19 cellular contexts compared by ENCODE assay signal in genomic region chr6:84123186-84123585, GRCh38.
"Had no signal": no experiment of that assay in that cellular context is flagged by ENCODE, and none has a peak within 500 bp of the region (broad histone marks: within the 10 kb centered on the region; RNA-seq: fewer than 3 reads in every experiment).

No MANE protein-coding gene starts in this region.

- H3K27me3 Mint-ChIP-seq: activated CD4-positive, alpha-beta T cell treated with anti-CD3 and anti-CD28 coated beads, Interleukin-2, amount 10 ng/mL, durations not matched to agents 7 days and 5 days; activated naive CD8-positive, alpha-beta T cell treated with anti-CD3 and anti-CD28 coated beads for 36 hours; brain had no signal

- H3K9me3 ChIP-seq: esophagus squamous epithelium, right atrium auricular region, uterus had no signal

- H3K27ac ChIP-seq: esophagus squamous epithelium, right atrium auricular region, tibial nerve, uterus had no signal

- H3K4me1 ChIP-seq: esophagus squamous epithelium, right atrium auricular region, tibial nerve, uterus had no signal

- H3K4me1 Mint-ChIP-seq: activated CD4-positive, alpha-beta T cell treated with anti-CD3 and anti-CD28 coated beads, Interleukin-2, amount 10 ng/mL, durations not matched to agents 7 days and 5 days; activated naive CD8-positive, alpha-beta T cell treated with anti-CD3 and anti-CD28 coated beads for 36 hours; brain; natural killer cell had no signal

- H3K27ac Mint-ChIP-seq: activated CD4-positive, alpha-beta T cell treated with anti-CD3 and anti-CD28 coated beads, Interleukin-2, amount 10 ng/mL, durations not matched to agents 7 days and 5 days; activated naive CD8-positive, alpha-beta T cell treated with anti-CD3 and anti-CD28 coated beads for 36 hours; activated T-helper 1 cell treated with anti-CD3 and anti-CD28 coated beads, Interleukin-12 subunit alpha, Interleukin-12 subunit beta, Interleukin-2, Interleukin-4 antibody, amounts not matched to agents 30 ng/mL and 10 ng/mL and 1 ng/mL, durations not matched to agents 14 hours and 24 hours and 36 hours; brain; natural killer cell had no signal

- ATAC-seq: left ventricle myocardium superior, natural killer cell had no signal

- H3K4me3 Mint-ChIP-seq: activated CD4-positive, alpha-beta T cell treated with anti-CD3 and anti-CD28 coated beads, Interleukin-2, amount 10 ng/mL, durations not matched to agents 7 days and 5 days; activated naive CD8-positive, alpha-beta T cell treated with anti-CD3 and anti-CD28 coated beads for 36 hours; activated T-helper 1 cell treated with anti-CD3 and anti-CD28 coated beads, Interleukin-12 subunit alpha, Interleukin-12 subunit beta, Interleukin-2, Interleukin-4 antibody, amounts not matched to agents 30 ng/mL and 10 ng/mL and 1 ng/mL, durations not matched to agents 14 hours and 24 hours and 36 hours; brain; natural killer cell had no signal

- H3K9me3 Mint-ChIP-seq: activated naive CD8-positive, alpha-beta T cell treated with anti-CD3 and anti-CD28 coated beads for 36 hours; activated T-helper 1 cell treated with anti-CD3 and anti-CD28 coated beads, Interleukin-12 subunit alpha, Interleukin-12 subunit beta, Interleukin-2, Interleukin-4 antibody, amounts not matched to agents 30 ng/mL and 10 ng/mL and 1 ng/mL, durations not matched to agents 14 hours and 24 hours and 36 hours had no signal

- DNase-seq: activated CD4-positive, alpha-beta T cell treated with anti-CD3 and anti-CD28 coated beads, Interleukin-2, amount 10 ng/mL, durations not matched to agents 7 days and 5 days; activated naive CD8-positive, alpha-beta T cell treated with anti-CD3 and anti-CD28 coated beads for 36 hours; amygdala; cortex of kidney; effector CD4-positive, alpha-beta T cell; esophagus squamous epithelium; glutamatergic neuron; kidney glomerular epithelial cell; left ventricle myocardium superior; mesenchymal stem cell; natural killer cell; occipital lobe; stimulated activated CD4-positive, alpha-beta T cell treated with anti-CD3 and anti-CD28 coated beads, Interleukin-2, amount 100 ng/mL, for 48 hours; stimulated activated naive CD4-positive, alpha-beta T cell; uterus had no signal

- H3K27me3 ChIP-seq: esophagus squamous epithelium, right atrium auricular region, tibial nerve, uterus had no signal
